In the genomic region with DNA sequence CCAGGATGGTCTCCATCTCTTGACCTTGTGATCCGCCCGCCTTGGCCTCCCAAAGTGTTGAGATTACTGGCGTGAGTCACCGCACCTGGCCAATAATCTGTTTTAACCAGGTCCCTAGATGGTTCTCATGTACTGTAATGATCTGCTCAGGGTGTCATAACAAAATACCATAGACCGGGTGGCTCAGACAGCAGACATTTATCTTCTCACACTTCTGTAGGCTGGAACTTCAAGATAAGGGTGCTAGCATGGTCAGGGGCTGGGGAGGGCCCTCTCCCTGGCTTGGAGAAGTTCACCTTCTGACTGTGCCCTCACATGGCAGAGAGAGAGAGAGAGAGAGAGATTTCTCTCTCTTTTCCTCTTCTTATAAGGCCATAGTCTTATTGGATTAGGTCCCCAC, we compare ENCODE assay signal across 25 cellular contexts.
DNase-seq lines count a peak whose midpoint lies in the region; ATAC-seq, FAIRE-seq and TF ChIP-seq lines count a peak whose summit lies in the region.
"Had no signal": no experiment of that assay in that cellular context is flagged by ENCODE, and none has a peak within 500 bp of the region (broad histone marks: within the 10 kb centered on the region; RNA-seq: fewer than 3 reads in every experiment).

No MANE protein-coding gene starts in this region.

- H3K79me2 ChIP-seq in K562 (ENCODE audit: control insufficient read depth, insufficient read depth, low read length) = no peaks in the 10 kb centered on the region

- H3K9me1 ChIP-seq in K562 (ENCODE audit: control insufficient read depth, insufficient read depth, low read length) = no peaks in the 10 kb centered on the region

- H3K9me3 Mint-ChIP-seq in nephron (peaks cover 6% of the 10 kb centered on the region), nephron progenitor cell (peaks cover 13% of the 10 kb centered on the region)

- H3K27me3 Mint-ChIP-seq in nephron (ENCODE audit: low read depth) = peaks cover 9% of the 10 kb centered on the region
- H3K27me3 Mint-ChIP-seq in nephron progenitor cell (ENCODE audit: low read depth, poor library complexity) = peaks cover 3% of the 10 kb centered on the region

- no peaks in the 10 kb centered on the region for H4K20me1 ChIP-seq in K562 (replicated peaks; ENCODE audit: control insufficient read depth, insufficient read depth, low read length)

- POLR2A ChIA-PET in HEK293 (lab: Yijun Ruan, JAX) (no interaction called here), K562 (lab: Yijun Ruan, JAX) (interaction anchor here (0.7 kb wide), 1 partner anchor 32 kb away, joined by 3 read pairs; no protein-coding TSS in a partner anchor)

- peak; percentile 97 for TF ChIP-seq EP300 in K562 (IDR thresholded peaks at IDR 0.05; ENCODE audit: low read length)

- H3K27ac ChIP-seq in HEK293 (ENCODE audit: extremely low read depth, low read depth, low read length) (no peak overlapping the region), K562 (ENCODE audit: extremely low read depth, low read depth, low read length) (no peak overlapping the region)
- H3K27ac ChIP-seq: KMS-11 had no signal

- H3K4me3 Mint-ChIP-seq in nephron (no peak overlapping the region), nephron progenitor cell (no peak overlapping the region)
- H3K4me3 Mint-ChIP-seq: CD4-positive, alpha-beta memory T cell; GM23338; H9 had no signal

- H3K4me2 ChIP-seq in K562 (ENCODE audit: insufficient read depth, low read length) = no peak overlapping the region
- H3K4me2 ChIP-seq: GM23338, KMS-11 had no signal

- BruUV-seq in K562 (replicated peaks; lab: Mats Ljungman, UMichigan) = no TSS peak

- TF ChIP-seq RAD21 in K562 (CRISPR knock-in tag; conservative IDR thresholded peaks at IDR 0.05 in 1 of 2, IDR thresholded peaks at IDR 0.05 in 1 of 2) = 0 out of 4 replicates have a peak, but pooled peaks of 1 of the 2 experiments have one; percentile 22

- H3K9me3 ChIP-seq in HEK293 (ENCODE audit: control insufficient read depth, insufficient read depth, low read depth, low read length) (no peaks in the 10 kb centered on the region), K562 (replicated peaks; ENCODE audit: control insufficient read depth, insufficient read depth, low read depth, low read length) (no peaks in the 10 kb centered on the region)

- ATAC-seq in K562 = peak; percentile 97
- no peak for ATAC-seq in GM19463 (IDR thresholded peaks at IDR 0.05; ENCODE audit: unreplicated experiment)
- ATAC-seq: GM23338 had no signal

- H3K27ac Mint-ChIP-seq in nephron (peak overlapping the region in 2 of 3 experiments; percentile 10 to 12), nephron progenitor cell (no peak overlapping the region)
- H3K27ac Mint-ChIP-seq: GM23338 had no signal

- TF ChIP-seq POLR2A in K562 (conservative IDR thresholded peaks at IDR 0.05) = no peak

- H3K36me3 Mint-ChIP-seq in nephron (ENCODE audit: low read depth) (no peaks in the 10 kb centered on the region), nephron progenitor cell (ENCODE audit: low read depth) (no peaks in the 10 kb centered on the region)
- H3K36me3 Mint-ChIP-seq: CD4-positive, alpha-beta memory T cell had no signal

- CTCF ChIA-PET in HEK293 (lab: Yijun Ruan, JAX) = interaction anchor here (0.6 to 1.1 kb wide), 4 partner anchors 42 to 346 kb away, joined by 3 to 5 read pairs (median 4); no protein-coding TSS in a partner anchor
- CTCF ChIA-PET in K562 (lab: Yijun Ruan, JAX; ENCODE audit: low intra/inter-chr PET ratio) = no interaction called here

- no peak overlapping the region for H3K4me3 ChIP-seq in HEK293 (ENCODE audit: low read depth, low read length)
- H3K4me3 ChIP-seq in K562 = no peak overlapping the region
- H3K4me3 ChIP-seq: GM23338 had no signal

- FAIRE-seq in K562 (lab: Jason Lieb, UNC) = peak; percentile 95
- FAIRE-seq: G401.6 had no signal

- no peak for TF ChIP-seq CTCF in HEK293 (tag by site-specific recombination; IDR thresholded peaks at IDR 0.05)
- TF ChIP-seq CTCF in K562 (IDR thresholded peaks at IDR 0.05 in 2 of 3, conservative IDR thresholded peaks at IDR 0.05 in 1 of 3; ENCODE audit: insufficient read depth in 2 of 3, low read depth in 1 of 3, low read length in 3 of 3) = no peak
- TF ChIP-seq CTCF in nephron (IDR thresholded peaks at IDR 0.05; ENCODE audit: unreplicated experiment in 3 of 3) = no peak
- TF ChIP-seq CTCF in nephron progenitor cell (IDR thresholded peaks at IDR 0.05) = no peak

- no peaks in the 10 kb centered on the region; a peak in 1 of 5 replicates for H3K27me3 ChIP-seq in K562 (ENCODE audit: control insufficient read depth in 2 of 2, insufficient read depth in 2 of 2, low read length in 2 of 2)

- intact Hi-C loops in K562 (cut with micrococcal nuclease) = loop anchor here (5.0 kb wide), 1 partner anchor 123 kb away; no protein-coding TSS in a partner anchor

- peaks cover 21% of the 10 kb centered on the region for H3K4me1 Mint-ChIP-seq in nephron
- no peaks in the 10 kb centered on the region for H3K4me1 Mint-ChIP-seq in nephron progenitor cell
- H3K4me1 Mint-ChIP-seq: CD4-positive, alpha-beta memory T cell; GM23338 had no signal

- DNase-seq in OCI-M1 (lab: John Stamatoyannopoulos, UW) (peak; percentile 94), K562 (ENCODE audit: extremely low read depth in 1 of 4, low spot score in 3 of 4) (peak; percentile 28 to 90 (median 62)), nephron progenitor cell (no peak)
- DNase-seq in activated T-cell treated with anti-CD3 and anti-CD28 coated beads, Interleukin-2, amount 50 U/mL, for 48 hours = no peak
- DNase-seq: C1 segment of cervical spinal cord; Caco-2; CD4-positive, alpha-beta memory T cell; H9; IMR-90; MM.1S; NCI-H1048; NCI-H1436; NCI-H187; NCI-H2081 treated with DMSO at 0.1 percent for 48 hours; NCI-H2171 treated with DMSO at 0.1 percent for 48 hours; NCI-H345; NCI-H510A treated with DMSO at 0.1 percent for 48 hours; RPMI8226; SHP77 had no signal

- no peak overlapping the region for H3K9ac ChIP-seq in K562 (ENCODE audit: insufficient read depth in 1 of 2, low read depth in 2 of 2, low read length in 2 of 2)
- H3K9ac ChIP-seq: KMS-11 had no signal

- peaks cover 11% of the 10 kb centered on the region; the same call in 1 of the 2 replicates for H3K4me1 ChIP-seq in HEK293 (ENCODE audit: control insufficient read depth, insufficient read depth, low read length)
- peaks cover 13 to 23% of the 10 kb centered on the region in 2 experiments; a peak in 4 of 5 replicates for H3K4me1 ChIP-seq in K562 (replicated peaks in 1 of 2; ENCODE audit: control insufficient read depth in 2 of 2, insufficient read depth in 2 of 2, low read length in 2 of 2)

- H3K36me3 ChIP-seq in HEK293 (ENCODE audit: control insufficient read depth in 2 of 2, insufficient read depth in 1 of 2, low read length in 2 of 2) (no peaks in the 10 kb centered on the region), K562 (ENCODE audit: control insufficient read depth, insufficient read depth, low read length) (no peaks in the 10 kb centered on the region)

- in situ Hi-C loops in K562 (cut with MboI) = no loop called here

- WGBS in K562 (ENCODE audit: insufficient coverage, low coverage, missing lambda C conversion rate) = 5% methylated on average over 5 of the region's 5 CpGs

- no peak overlapping the region for H2AFZ ChIP-seq in K562 (ENCODE audit: low read depth, low read length)
- H2AFZ ChIP-seq: GM23338 had no signal

TF ChIP-seq in HEK293, 187 proteins besides CTCF, POLR2A, EP300 and RAD21:
- TF ChIP-seq ZNF596 (tag by site-specific recombination; IDR thresholded peaks at IDR 0.05) = peak; percentile 69; the same call in 1 of the 2 replicates
- TF ChIP-seq GLIS1 (tag by site-specific recombination; IDR thresholded peaks at IDR 0.05) = no peak

TF ChIP-seq in K562, 482 proteins besides CTCF, POLR2A, EP300 and RAD21 (continues in another document):
- TF ChIP-seq ZNF436 (CRISPR knock-in tag; IDR thresholded peaks at IDR 0.05) (no peak), BHLHE40 (IDR thresholded peaks at IDR 0.05; ENCODE audit: low read length) (peak; percentile 68), ETS2 (tag; IDR thresholded peaks at IDR 0.05; ENCODE audit: borderline replicate concordance, poor library complexity, severe bottlenecking) (no peak), CREM (IDR thresholded peaks at IDR 0.05; ENCODE audit: low read depth) (peak; percentile 81), ZNF354B (CRISPR knock-in tag; IDR thresholded peaks at IDR 0.05) (no peak), CC2D1A (IDR thresholded peaks at IDR 0.05) (peak; percentile 99), PTTG1 (tag; IDR thresholded peaks at IDR 0.05; ENCODE audit: low read depth) (no peak), MTA1 (IDR thresholded peaks at IDR 0.05; ENCODE audit: borderline replicate concordance) (peak; percentile 92)
- TF ChIP-seq, protein P1, sequence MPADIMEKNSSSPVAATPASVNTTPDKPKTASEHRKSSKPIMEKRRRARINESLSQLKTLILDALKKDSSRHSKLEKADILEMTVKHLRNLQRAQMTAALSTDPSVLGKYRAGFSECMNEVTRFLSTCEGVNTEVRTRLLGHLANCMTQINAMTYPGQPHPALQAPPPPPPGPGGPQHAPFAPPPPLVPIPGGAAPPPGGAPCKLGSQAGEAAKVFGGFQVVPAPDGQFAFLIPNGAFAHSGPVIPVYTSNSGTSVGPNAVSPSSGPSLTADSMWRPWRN (IDR thresholded peaks at IDR 0.05; ENCODE audit: low read depth) = peak; percentile 96

Comparison
In these comparisons a context has a peak if more than half of its experiments do, and no peak if none do; other contexts are left out.
1. DNase-seq: peak in OCI-M1 (single experiment) and K562 (4 of 4); none in nephron progenitor cell (single experiment) and activated T-cell treated with anti-CD3 and anti-CD28 coated beads, Interleukin-2, amount 50 U/mL, for 48 hours (0 of 2).